ENCODE assay signal across 1 cellular context in the genomic region with DNA sequence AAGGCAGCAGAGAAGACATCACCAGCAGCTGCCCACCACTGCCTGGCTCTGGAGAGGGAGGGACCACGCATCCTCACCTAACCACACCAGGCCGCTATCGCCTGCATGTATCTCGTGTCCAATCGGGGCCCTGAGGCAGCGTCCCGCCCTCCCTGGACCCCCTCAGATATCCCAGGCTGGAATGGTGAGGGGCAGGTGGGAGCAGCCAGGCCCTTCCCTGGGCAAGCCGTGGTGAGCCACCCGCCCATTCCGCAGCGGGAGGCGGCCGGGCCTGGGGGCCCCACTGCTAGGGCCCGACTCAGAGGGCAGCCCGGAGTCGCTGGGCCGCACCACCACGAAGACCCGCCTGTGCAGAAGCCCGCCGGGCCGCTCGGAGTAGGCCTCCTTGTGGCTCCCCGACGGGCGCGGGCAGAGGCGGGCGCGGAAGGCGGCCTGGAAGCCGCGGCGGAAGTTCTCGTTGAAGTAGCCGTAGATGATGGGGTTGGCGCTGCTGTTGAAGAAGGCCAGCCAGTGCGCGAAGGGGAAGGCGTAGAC.
TF ChIP-seq lines count a peak whose summit lies in the region.

No MANE protein-coding gene starts in this region.

TF ChIP-seq in IMR-90, 13 proteins besides CTCF, POLR2A, EP300 and RAD21:
- TF ChIP-seq NFE2L2 (IDR thresholded peaks at IDR 0.05; ENCODE audit: low read depth, low read length) (no peak), MAZ (IDR thresholded peaks at IDR 0.05; ENCODE audit: borderline replicate concordance, low read depth, low read length) (no peak), RFX5 (IDR thresholded peaks at IDR 0.05; ENCODE audit: low read depth, low read length) (no peak), RCOR1 (IDR thresholded peaks at IDR 0.05; ENCODE audit: insufficient replicate concordance, low read length) (no peak), MAFK (IDR thresholded peaks at IDR 0.05; ENCODE audit: low read depth, low read length) (no peak), CEBPB (IDR thresholded peaks at IDR 0.05; ENCODE audit: low read depth, low read length) (no peak)
- TF ChIP-seq, protein P1, sequence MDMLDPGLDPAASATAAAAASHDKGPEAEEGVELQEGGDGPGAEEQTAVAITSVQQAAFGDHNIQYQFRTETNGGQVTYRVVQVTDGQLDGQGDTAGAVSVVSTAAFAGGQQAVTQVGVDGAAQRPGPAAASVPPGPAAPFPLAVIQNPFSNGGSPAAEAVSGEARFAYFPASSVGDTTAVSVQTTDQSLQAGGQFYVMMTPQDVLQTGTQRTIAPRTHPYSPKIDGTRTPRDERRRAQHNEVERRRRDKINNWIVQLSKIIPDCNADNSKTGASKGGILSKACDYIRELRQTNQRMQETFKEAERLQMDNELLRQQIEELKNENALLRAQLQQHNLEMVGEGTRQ (IDR thresholded peaks at IDR 0.05; ENCODE audit: low read depth, low read length): no peak
